1 cellular context compared by ENCODE assay signal in genomic region chr6:69961251-69961650, GRCh38.
TF ChIP-seq lines count a peak whose summit lies in the region.

No MANE protein-coding gene starts in this region.

TF ChIP-seq in SK-N-SH, 30 proteins besides CTCF, POLR2A, EP300 and RAD21 (continued from another document):
- TF ChIP-seq ZBTB33 (IDR thresholded peaks at IDR 0.05; ENCODE audit: borderline replicate concordance, low read depth) (no peak), FOXJ3 (CRISPR knock-in tag; IDR thresholded peaks at IDR 0.05) (no peak), YY1 (IDR thresholded peaks at IDR 0.05; ENCODE audit: low read depth) (no peak), FOXM1 (IDR thresholded peaks at IDR 0.05; ENCODE audit: low read depth) (no peak), RCOR1 (IDR thresholded peaks at IDR 0.05; ENCODE audit: low read length) (no peak), RFX5 (IDR thresholded peaks at IDR 0.05; ENCODE audit: low read length) (no peak), TAF1 (IDR thresholded peaks at IDR 0.05; ENCODE audit: borderline replicate concordance, low read depth, low read length) (no peak), GATA2 (CRISPR knock-in tag; IDR thresholded peaks at IDR 0.05) (no peak), CHD2 (IDR thresholded peaks at IDR 0.05; ENCODE audit: low read length, partially characterized antibody) (no peak), TCF12 (IDR thresholded peaks at IDR 0.05) (peak; percentile 76), FOSL2 (IDR thresholded peaks at IDR 0.05; ENCODE audit: borderline replicate concordance, low read depth) (no peak)
